In the genomic region with DNA sequence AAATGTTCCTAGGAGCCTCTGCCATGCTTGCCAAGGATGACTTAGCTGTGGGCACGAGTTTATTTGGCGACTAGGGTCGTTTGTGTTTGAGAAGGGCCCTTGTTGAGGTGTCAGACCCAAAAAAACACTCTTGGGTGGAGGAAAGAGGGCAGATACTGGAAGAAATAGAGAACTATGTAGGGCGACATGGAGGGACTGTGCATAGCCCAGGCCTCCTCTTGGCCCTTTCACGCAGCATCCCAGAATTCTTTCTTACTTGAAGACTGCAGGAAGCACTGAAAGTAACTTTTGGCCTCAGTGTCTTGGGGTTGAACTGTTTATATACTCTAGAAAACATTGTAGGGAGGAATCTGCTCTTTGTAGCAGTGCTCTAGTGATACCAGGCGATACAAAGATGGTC, we compare ENCODE assay signal across 8 cellular contexts. TPM values are rescaled to one million over a fixed set of nuclear protein-coding genes. Genes with fewer than 3 reads are reported as not detected.
DNase-seq lines count a peak whose midpoint lies in the region; ATAC-seq and TF ChIP-seq lines count a peak whose summit lies in the region.

No MANE protein-coding gene starts in this region.

- no peaks in the 10 kb centered on the region for H3K27me3 ChIP-seq in CD8-positive, alpha-beta memory T cell (ENCODE audit: insufficient read depth, low read length, poor library complexity, severe bottlenecking)
- H3K27me3 ChIP-seq in HUES64 (ENCODE audit: insufficient read depth, low read length) = no peaks in the 10 kb centered on the region
- no peaks in the 10 kb centered on the region for H3K27me3 ChIP-seq in brain microvascular endothelial cell (replicated peaks)

- H3K4me3 ChIP-seq in CD8-positive, alpha-beta memory T cell (ENCODE audit: low read length) = peak overlapping the region; percentile 97
- H3K4me3 ChIP-seq in HUES64 (ENCODE audit: low read length) (peak overlapping the region; percentile 99), brain microvascular endothelial cell (ENCODE audit: low read depth, low read length) (peak overlapping the region; percentile 87)

- H3K9ac ChIP-seq in HUES64 (ENCODE audit: low read depth, low read length) = peak overlapping the region; percentile 95

- peaks cover 29% of the 10 kb centered on the region for H3K4me1 ChIP-seq in CD8-positive, alpha-beta memory T cell (ENCODE audit: insufficient read depth, low read length)
- peaks cover 4% of the 10 kb centered on the region; the same call in 1 of the 2 replicates for H3K4me1 ChIP-seq in HUES64 (ENCODE audit: insufficient read depth, low read length)

- H3K4me1 Mint-ChIP-seq in CD8-positive, alpha-beta memory T cell = peaks cover 45 to 55% (median 48%) of the 10 kb centered on the region in 3 donors
- H3K4me1 Mint-ChIP-seq in mesothelial cell of epicardium = peaks cover 37% of the 10 kb centered on the region

- no peaks in the 10 kb centered on the region for H3K9me3 Mint-ChIP-seq in CD8-positive, alpha-beta memory T cell
- no peaks in the 10 kb centered on the region for H3K9me3 Mint-ChIP-seq in mesothelial cell of epicardium

- WGBS in HUES64 = 11% methylated on average over 6 of the region's 6 CpGs

- CTCF ChIA-PET in CD8-positive, alpha-beta memory T cell (lab: Charles Lee) = no interaction called here

- ATAC-seq in GM19467 (IDR thresholded peaks at IDR 0.05; ENCODE audit: unreplicated experiment) = no peak

- H3K27ac Mint-ChIP-seq in CD8-positive, alpha-beta memory T cell = peak overlapping the region; percentile 53 to 95 (median 92)
- H3K27ac Mint-ChIP-seq in mesothelial cell of epicardium = peak overlapping the region; percentile 98

- H3K9me3 ChIP-seq in CD8-positive, alpha-beta memory T cell (ENCODE audit: low read length) = no peaks in the 10 kb centered on the region
- no peaks in the 10 kb centered on the region for H3K9me3 ChIP-seq in HUES64 (ENCODE audit: insufficient read depth, low read depth, low read length)

- H3K27ac ChIP-seq in CD8-positive, alpha-beta memory T cell (ENCODE audit: low read depth, low read length) = peak overlapping the region; percentile 67
- H3K27ac ChIP-seq in HUES64 (ENCODE audit: low read depth, low read length) (no peak overlapping the region), brain microvascular endothelial cell (peak overlapping the region; percentile 33)

- H3K4me3 Mint-ChIP-seq in CD8-positive, alpha-beta memory T cell = peak overlapping the region; percentile 92 to 99 (median 95)
- peak overlapping the region; percentile 96 for H3K4me3 Mint-ChIP-seq in mesothelial cell of epicardium

- peaks cover 0 to 12% (median 0%) of the 10 kb centered on the region in 3 donors for H3K36me3 Mint-ChIP-seq in CD8-positive, alpha-beta memory T cell
- H3K36me3 Mint-ChIP-seq in mesothelial cell of epicardium = no peaks in the 10 kb centered on the region

- POLR2A ChIA-PET in CD8-positive, alpha-beta memory T cell (lab: Charles Lee) = no interaction called here

- no peaks in the 10 kb centered on the region for H3K36me3 ChIP-seq in CD8-positive, alpha-beta memory T cell (ENCODE audit: insufficient read depth, low read length)
- no peaks in the 10 kb centered on the region for H3K36me3 ChIP-seq in HUES64 (ENCODE audit: insufficient read depth, low read length)
- no peaks in the 10 kb centered on the region for H3K36me3 ChIP-seq in brain microvascular endothelial cell (replicated peaks)

- no peaks in the 10 kb centered on the region for H3K27me3 Mint-ChIP-seq in CD8-positive, alpha-beta memory T cell
- H3K27me3 Mint-ChIP-seq in mesothelial cell of epicardium (ENCODE audit: low read depth) = no peaks in the 10 kb centered on the region

- TF ChIP-seq CTCF in brain microvascular endothelial cell (IDR thresholded peaks at IDR 0.05; ENCODE audit: low read depth, low read length, missing control alignments) (no peak), mesothelial cell of epicardium (IDR thresholded peaks at IDR 0.05; ENCODE audit: unreplicated experiment) (no peak)

- in situ Hi-C loops in brain microvascular endothelial cell (cut with HindIII; ENCODE audit: low pct_ligation_motif_present, low sequenced_read_pairs) = no loop called here

- no peak for DNase-seq in CD8-positive, alpha-beta memory T cell
- no peak for DNase-seq in brain microvascular endothelial cell
- DNase-seq in mesothelial cell of epicardium (ENCODE audit: low spot score in 2 of 2, unreplicated experiment in 2 of 2) = no peak
- DNase-seq in DMS53 treated with DMSO at 0.1 percent for 48 hours (lab: John Stamatoyannopoulos, UW; ENCODE audit: unreplicated experiment) = no peak
- DNase-seq in UCSD-AML1 (lab: John Stamatoyannopoulos, UW; ENCODE audit: unreplicated experiment) = no peak
- DNase-seq in central memory CD4-positive, alpha-beta T cell = no peak

RNA-seq across cellular contexts. Expression of gene RTF1, which starts 0.9 kb away (rescaled TPM):
- total RNA-seq in CD8-positive, alpha-beta memory T cell = 10 to 100 TPM; 32.9 to 35.5 TPM
- polyA plus RNA-seq in CD8-positive, alpha-beta memory T cell = 28.2 TPM
- polyA plus RNA-seq in HUES64 (2013, experiment 1 of 2) = 42.9 TPM
- 46.7 TPM for polyA plus RNA-seq in HUES64 (2013, experiment 2 of 2)
- 58.1 to 66.9 TPM (median 63.5 TPM) in 3 replicates for total RNA-seq in mesothelial cell of epicardium

RNA-seq across cellular contexts. Expression of gene NDUFAF1, which starts 15.5 kb away (rescaled TPM):
- 10 to 100 TPM; 19.9 to 20.8 TPM for total RNA-seq in CD8-positive, alpha-beta memory T cell
- polyA plus RNA-seq in CD8-positive, alpha-beta memory T cell = 22.6 TPM
- 15.5 TPM for polyA plus RNA-seq in HUES64 (2013, experiment 1 of 2)
- polyA plus RNA-seq in HUES64 (2013, experiment 2 of 2) = 12.3 TPM
- total RNA-seq in mesothelial cell of epicardium = 13.3 to 14.1 TPM (median 13.4 TPM) in 3 replicates
